8 cellular contexts compared by ENCODE assay signal in genomic region chr15:48176957-48177356, GRCh38. TPM values are rescaled to one million over a fixed set of nuclear protein-coding genes. Genes with fewer than 3 reads are reported as not detected.
A peak's percentile ranks its signal among the peaks of the same experiment; 100 is the strongest.
DNase-seq lines count a peak whose midpoint lies in the region; ATAC-seq and TF ChIP-seq lines count a peak whose summit lies in the region.

No MANE protein-coding gene starts in this region.

- peaks cover 6% of the 10 kb centered on the region for H3K27me3 Mint-ChIP-seq in activated CD4-positive, alpha-beta T cell treated with anti-CD3 and anti-CD28 coated beads, Interleukin-2, amount 10 ng/mL, durations not matched to agents 7 days and 5 days

- H3K27me3 ChIP-seq in PC-3 (ENCODE audit: low read length) (no peaks in the 10 kb centered on the region), subcutaneous abdominal adipose tissue (ENCODE audit: control insufficient read depth in 5 of 5, insufficient read depth in 4 of 5, low read length in 5 of 5) (peaks cover 0 to 2% (median 0%) of the 10 kb centered on the region in 5 donors)

- TSS peak; percentile 59 for BruUV-seq in PC-3 (replicated peaks; lab: Mats Ljungman, UMichigan)

- H3K27ac ChIP-seq in PC-3 (ENCODE audit: low read length) (no peak overlapping the region), subcutaneous abdominal adipose tissue (ENCODE audit: low read depth, low read length) (no peak overlapping the region)

- POLR2A ChIA-PET in activated CD4-positive, alpha-beta T cell treated with anti-CD3 and anti-CD28 coated beads, Interleukin-2, amount 10 ng/mL, durations not matched to agents 7 days and 5 days (lab: Charles Lee), result interaction anchor here (0.7 kb wide), 1 partner anchor 101 kb away, joined by 3 read pairs; no protein-coding TSS in a partner anchor
- POLR2A ChIA-PET in PC-3 (lab: Charles Lee; ENCODE audit: unreplicated experiment), result no interaction called here

- H3K4me1 ChIP-seq in PC-3 (ENCODE audit: insufficient read depth, low read length) (peaks cover 7% of the 10 kb centered on the region; the same call in 1 of the 2 replicates), subcutaneous abdominal adipose tissue (ENCODE audit: control insufficient read depth in 5 of 5, insufficient read depth in 5 of 5, low read length in 5 of 5) (peaks cover 0 to 18% (median 6%) of the 10 kb centered on the region in 5 donors)

- H3F3A ChIP-seq in PC-3 (ENCODE audit: low read length, unreplicated experiment), result no peaks in the 10 kb centered on the region

- TF ChIP-seq CTCF in PC-3 (conservative IDR thresholded peaks at IDR 0.05; ENCODE audit: low read depth, low read length), result no peak

- H3K4me3 Mint-ChIP-seq in activated CD4-positive, alpha-beta T cell treated with anti-CD3 and anti-CD28 coated beads, Interleukin-2, amount 10 ng/mL, durations not matched to agents 7 days and 5 days, result peak overlapping the region; percentile 82

- H3K4me1 Mint-ChIP-seq in activated CD4-positive, alpha-beta T cell treated with anti-CD3 and anti-CD28 coated beads, Interleukin-2, amount 10 ng/mL, durations not matched to agents 7 days and 5 days, result peaks cover 23% of the 10 kb centered on the region

- no peaks in the 10 kb centered on the region for H3K9me2 ChIP-seq in PC-3 (replicated peaks; ENCODE audit: low read length)

- H3K36me3 Mint-ChIP-seq in activated CD4-positive, alpha-beta T cell treated with anti-CD3 and anti-CD28 coated beads, Interleukin-2, amount 10 ng/mL, durations not matched to agents 7 days and 5 days (ENCODE audit: low read depth), result peaks cover 12% of the 10 kb centered on the region

- intact Hi-C loops in PC-3 (cut with micrococcal nuclease), result no loop called here

- H3K9me3 ChIP-seq in PC-3 (ENCODE audit: low read length) (no peaks in the 10 kb centered on the region), subcutaneous abdominal adipose tissue (ENCODE audit: control insufficient read depth in 5 of 5, low read length in 5 of 5) (no peaks in the 10 kb centered on the region)

- CTCF ChIA-PET in activated CD4-positive, alpha-beta T cell treated with anti-CD3 and anti-CD28 coated beads, Interleukin-2, amount 10 ng/mL, durations not matched to agents 7 days and 5 days (lab: Charles Lee), result no interaction called here
- CTCF ChIA-PET in PC-3 (lab: Charles Lee), result no interaction called here

- 0 out of 2 replicates have a peak overlapping the region, but pooled peaks have one; percentile 92 for H2AFZ ChIP-seq in PC-3 (ENCODE audit: low read length)

- DNase-seq in activated CD4-positive, alpha-beta T cell treated with anti-CD3 and anti-CD28 coated beads, Interleukin-2, amount 10 ng/mL, durations not matched to agents 7 days and 5 days, result no peak
- no peak for DNase-seq in activated CD4-positive, alpha-beta T cell treated with anti-CD3 and anti-CD28 coated beads, Interleukin-2, amount 50 U/mL, for 48 hours
- DNase-seq in PC-3, result no peak
- no peak for DNase-seq in HuH-7 (ENCODE audit: low spot score)
- no peak for DNase-seq in NCI-H345 treated with DMSO at 0.1 percent for 48 hours (lab: John Stamatoyannopoulos, UW; ENCODE audit: unreplicated experiment)
- DNase-seq in SHP77 (lab: John Stamatoyannopoulos, UW), result no peak

- H4K20me1 ChIP-seq in PC-3 (ENCODE audit: low read length), result no peaks in the 10 kb centered on the region

- peak overlapping the region; percentile 93 for H3K27ac Mint-ChIP-seq in activated CD4-positive, alpha-beta T cell treated with anti-CD3 and anti-CD28 coated beads, Interleukin-2, amount 10 ng/mL, durations not matched to agents 7 days and 5 days

- H3K9ac ChIP-seq in PC-3 (ENCODE audit: low read length) (no peak overlapping the region), subcutaneous abdominal adipose tissue (ENCODE audit: low read length in 5 of 5) (peak overlapping the region in 1 of 5 donors; percentile 64)

- peaks cover 29% of the 10 kb centered on the region for H3K79me2 ChIP-seq in PC-3 (ENCODE audit: low read length)

- H3K9me3 Mint-ChIP-seq in activated CD4-positive, alpha-beta T cell treated with anti-CD3 and anti-CD28 coated beads, Interleukin-2, amount 10 ng/mL, durations not matched to agents 7 days and 5 days, result peaks cover 6% of the 10 kb centered on the region

- peak overlapping the region; percentile 84 for H3K4me2 ChIP-seq in PC-3 (ENCODE audit: low read length)

- H3K4me3 ChIP-seq in PC-3 (ENCODE audit: low read length) (peak overlapping the region; percentile 71), iPS-11a (ENCODE audit: low read depth, low read length) (peak overlapping the region; percentile 68), subcutaneous abdominal adipose tissue (ENCODE audit: low read depth in 1 of 5, low read length in 5 of 5) (peak overlapping the region in 3 of 5 donors; percentile 45 to 72 (median 63))

- H3K36me3 ChIP-seq in PC-3 (ENCODE audit: low read depth, low read length) (no peaks in the 10 kb centered on the region), subcutaneous abdominal adipose tissue (ENCODE audit: control insufficient read depth in 5 of 5, insufficient read depth in 5 of 5, low read length in 5 of 5) (no peaks in the 10 kb centered on the region)

- no peak for ATAC-seq in PC-3

RNA-seq across cellular contexts. Expression of gene MYEF2, which starts 1.1 kb away (rescaled TPM):
- 10 to 100 TPM; 23.3 to 25.2 TPM for total RNA-seq in activated CD4-positive, alpha-beta T cell treated with anti-CD3 and anti-CD28 coated beads, Interleukin-2, amount 10 ng/mL, durations not matched to agents 7 days and 5 days
- 7.0 and 18.8 TPM in 2 replicates for total RNA-seq in PC-3 (2014; rRNA removed)

RNA-seq across cellular contexts. Expression of gene CTXN2, which starts 14.5 kb away (rescaled TPM):
- total RNA-seq in activated CD4-positive, alpha-beta T cell treated with anti-CD3 and anti-CD28 coated beads, Interleukin-2, amount 10 ng/mL, durations not matched to agents 7 days and 5 days, result not detected
- total RNA-seq in PC-3 (2014; rRNA removed), result not detected in 2 replicates

RNA-seq across cellular contexts. Expression of gene SLC12A1, which starts 29.1 kb away (rescaled TPM):
- total RNA-seq in activated CD4-positive, alpha-beta T cell treated with anti-CD3 and anti-CD28 coated beads, Interleukin-2, amount 10 ng/mL, durations not matched to agents 7 days and 5 days, result not detected
- total RNA-seq in PC-3 (2014; rRNA removed), result not detected in 2 replicates

RNA-seq across cellular contexts. Expression of gene SLC24A5, which starts 56.2 kb away (rescaled TPM):
- total RNA-seq in activated CD4-positive, alpha-beta T cell treated with anti-CD3 and anti-CD28 coated beads, Interleukin-2, amount 10 ng/mL, durations not matched to agents 7 days and 5 days, result not detected
- not detected in 2 replicates for total RNA-seq in PC-3 (2014; rRNA removed)
